ENCODE assay signal across 21 cellular contexts in genomic region chr5:141716468-141716867, GRCh38.
"Had no signal": no experiment of that assay in that cellular context is flagged by ENCODE, and none has a peak within 500 bp of the region (broad histone marks: within the 10 kb centered on the region; RNA-seq: fewer than 3 reads in every experiment).

No MANE protein-coding gene starts in this region.

- DNase-seq: dermis blood vessel endothelial cell; effector CD4-positive, alpha-beta T cell; heart right ventricle; hypothalamus; midbrain; nucleus accumbens; ovary; right cardiac atrium; small intestine; stimulated activated CD4-positive, alpha-beta T cell treated with anti-CD3 and anti-CD28 coated beads, Interleukin-12 subunit alpha, Interleukin-12 subunit beta, amount 100 ng/mL, for 4 hours; stimulated activated naive CD4-positive, alpha-beta T cell; stomach; transverse colon had no signal

- FAIRE-seq: colon, frontal cortex, islet of Langerhans, small intestine had no signal

- H3K9ac ChIP-seq: neural progenitor cell had no signal

- H3K27me3 ChIP-seq: neural progenitor cell, ovary had no signal

- H2AFZ ChIP-seq: neural progenitor cell had no signal

- ATAC-seq: esophagus mucosa; heart right ventricle; left lobe of liver; natural killer cell treated with Interleukin-12 subunit alpha and Interleukin-12 subunit beta and Interleukin-15 and Interleukin-18, amount 100 ng/mL, for 72 hours; right cardiac atrium had no signal

- H3K27ac ChIP-seq: heart right ventricle, neural progenitor cell, ovary, stomach, thoracic aorta, transverse colon had no signal

- H3K9me3 ChIP-seq: ovary, stomach, thoracic aorta, transverse colon had no signal

- H3K4me3 ChIP-seq: heart right ventricle, neural progenitor cell, ovary, stomach, thoracic aorta, transverse colon had no signal

- H3K4me1 ChIP-seq: transverse colon had no signal

- H3K36me3 ChIP-seq: heart right ventricle, neural progenitor cell, ovary, stomach, thoracic aorta, transverse colon had no signal

- H3K4me2 ChIP-seq: neural progenitor cell had no signal
